8 cellular contexts compared by ENCODE assay signal in the genomic region with DNA sequence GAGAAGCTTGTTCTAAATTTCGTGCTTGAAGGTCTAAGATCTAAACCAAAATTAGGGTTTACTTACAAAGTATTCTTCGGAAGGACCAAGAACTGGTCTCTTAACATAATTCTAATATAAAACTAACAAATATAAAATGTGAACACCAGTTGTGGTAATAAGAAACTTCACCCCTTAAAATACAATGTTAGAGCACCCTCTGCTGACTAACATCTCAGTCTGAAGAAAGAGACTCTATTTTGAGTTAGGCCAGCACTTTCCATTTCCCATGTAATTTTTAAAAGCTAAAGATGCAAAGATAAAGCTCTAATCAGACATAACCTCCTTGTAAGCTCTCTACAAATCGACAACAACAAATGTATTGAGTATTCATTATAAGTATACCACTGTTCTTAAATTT. TPM values are rescaled to one million over a fixed set of nuclear protein-coding genes. Genes with fewer than 3 reads are reported as not detected.
DNase-seq lines count a peak whose midpoint lies in the region; ATAC-seq, FAIRE-seq and TF ChIP-seq lines count a peak whose summit lies in the region.

No MANE protein-coding gene starts in this region.

- 21% methylated on average over 3 of the region's 3 CpGs for whole genome bisulfite sequencing in A549 (ENCODE audit: missing lambda C conversion rate)

- peaks cover 7% of the 10 kb centered on the region for H3K36me3 Mint-ChIP-seq in activated CD4-positive, alpha-beta T cell treated with anti-CD3 and anti-CD28 coated beads, Interleukin-2, amount 10 ng/mL, durations not matched to agents 24 days and 14 days (ENCODE audit: low read depth)

- DNase-seq in A549 (ENCODE audit: low read depth in 1 of 2, low spot score in 1 of 2), result peak; percentile 6 to 50
- no peak for DNase-seq in frontal cortex (ENCODE audit: low spot score in 2 of 2)
- DNase-seq in upper lobe of right lung, result no peak
- DNase-seq in activated CD4-positive, alpha-beta T cell treated with anti-CD3 and anti-CD28 coated beads, Interleukin-2, amount 10 ng/mL, durations not matched to agents 24 days and 14 days, result no peak

- FAIRE-seq in A549 (lab: Jason Lieb, UNC) (no peak), frontal cortex (lab: Jason Lieb, UNC) (peak; percentile 71)

- no peaks in the 10 kb centered on the region for H3K27me3 Mint-ChIP-seq in activated CD4-positive, alpha-beta T cell treated with anti-CD3 and anti-CD28 coated beads, Interleukin-2, amount 10 ng/mL, durations not matched to agents 24 days and 14 days

- TF ChIP-seq POLR2A in A549 (IDR thresholded peaks at IDR 0.05; ENCODE audit: low read length), result no peak

- H3K4me3 Mint-ChIP-seq in activated CD4-positive, alpha-beta T cell treated with anti-CD3 and anti-CD28 coated beads, Interleukin-2, amount 10 ng/mL, durations not matched to agents 24 days and 14 days, result no peak overlapping the region

- H3K27me3 ChIP-seq in upper lobe of right lung, result no peaks in the 10 kb centered on the region

- H3K36me3 ChIP-seq in upper lobe of right lung, result no peaks in the 10 kb centered on the region

- peak overlapping the region; percentile 59 to 60; a peak in 4 of 6 replicates for H3K27ac ChIP-seq in A549
- no peak overlapping the region for H3K27ac ChIP-seq in upper lobe of right lung

- H3K9me3 ChIP-seq in A549 (no peaks in the 10 kb centered on the region), upper lobe of right lung (no peaks in the 10 kb centered on the region)

- H3K27ac Mint-ChIP-seq in activated CD4-positive, alpha-beta T cell treated with anti-CD3 and anti-CD28 coated beads, Interleukin-2, amount 10 ng/mL, durations not matched to agents 24 days and 14 days, result no peak overlapping the region

- peak; percentile 56 for TF ChIP-seq CTCF in A549 (IDR thresholded peaks at IDR 0.05)
- peak; percentile 38; the same call in 1 of the 3 replicates for TF ChIP-seq CTCF in GM12872 (IDR thresholded peaks at IDR 0.05; ENCODE audit: insufficient read depth, low read depth, low read length)
- peak; percentile 45 for TF ChIP-seq CTCF in upper lobe of right lung (IDR thresholded peaks at IDR 0.05)

- peak; percentile 71 to 78 for TF ChIP-seq RAD21 in A549 (conservative IDR thresholded peaks at IDR 0.05 in 1 of 2, IDR thresholded peaks at IDR 0.05 in 1 of 2)

- H3K4me1 ChIP-seq in A549, result peaks cover 30% of the 10 kb centered on the region
- no peaks in the 10 kb centered on the region for H3K4me1 ChIP-seq in upper lobe of right lung

- CTCF ChIA-PET in A549 (lab: Yijun Ruan, JAX), result interaction anchor here (0.6 to 1.9 kb wide), 10 partner anchors 12 to 869 kb away, joined by 3 to 11 read pairs (median 4); a partner anchor contains a TSS

- peaks cover 10% of the 10 kb centered on the region for H3K4me1 Mint-ChIP-seq in activated CD4-positive, alpha-beta T cell treated with anti-CD3 and anti-CD28 coated beads, Interleukin-2, amount 10 ng/mL, durations not matched to agents 24 days and 14 days

- TF ChIP-seq EP300 in A549 (IDR thresholded peaks at IDR 0.05), result no peak

- POLR2A ChIA-PET in A549 (lab: Yijun Ruan, JAX), result no interaction called here

- intact Hi-C loops in upper lobe of right lung (cut with DNase I), result no loop called here
- intact Hi-C loops in activated CD4-positive, alpha-beta T cell treated with anti-CD3 and anti-CD28 coated beads, Interleukin-2, amount 10 ng/mL, durations not matched to agents 24 days and 14 days (cut with micrococcal nuclease), result loop anchor here (1.0 to 10.0 kb wide), 3 partner anchors 306 to 870 kb away; no protein-coding TSS in a partner anchor

- H3K9me3 Mint-ChIP-seq in activated CD4-positive, alpha-beta T cell treated with anti-CD3 and anti-CD28 coated beads, Interleukin-2, amount 10 ng/mL, durations not matched to agents 24 days and 14 days, result no peaks in the 10 kb centered on the region

- no peak overlapping the region for H3K4me3 ChIP-seq in A549
- no peak overlapping the region for H3K4me3 ChIP-seq in upper lobe of right lung

- ATAC-seq in A549 (peak in 1 of 2 experiments; percentile 69; a peak in 3 of 6 replicates), SK-N-SH treated with all-trans-retinoic acid at 6 μM for 48 hours (peak; percentile 90), upper lobe of right lung (peak; percentile 49), HG03457 (IDR thresholded peaks at IDR 0.05; ENCODE audit: unreplicated experiment) (no peak), HG02798 (IDR thresholded peaks at IDR 0.05; ENCODE audit: poor library complexity, unreplicated experiment) (no peak)

- peak overlapping the region; percentile 43; the same call in 2 of the 3 replicates for H3K4me2 ChIP-seq in A549

TF ChIP-seq in A549, 52 proteins besides CTCF, POLR2A, EP300 and RAD21:
- TF ChIP-seq SMC3 (IDR thresholded peaks at IDR 0.05) (peak; percentile 70), RNF2 (IDR thresholded peaks at IDR 0.05; ENCODE audit: borderline replicate concordance, low read depth) (no peak)

TF ChIP-seq in SK-N-SH treated with all-trans-retinoic acid at 6 μM for 48 hours, 23 proteins besides CTCF, POLR2A, EP300 and RAD21:
- no peak for TF ChIP-seq GLIS3 (CRISPR knock-in tag; IDR thresholded peaks at IDR 0.05)
- no peak for TF ChIP-seq SNAI2 (CRISPR knock-in tag; IDR thresholded peaks at IDR 0.05)
- TF ChIP-seq ESRRG (CRISPR knock-in tag; IDR thresholded peaks at IDR 0.05), result no peak
- TF ChIP-seq, protein P1, sequence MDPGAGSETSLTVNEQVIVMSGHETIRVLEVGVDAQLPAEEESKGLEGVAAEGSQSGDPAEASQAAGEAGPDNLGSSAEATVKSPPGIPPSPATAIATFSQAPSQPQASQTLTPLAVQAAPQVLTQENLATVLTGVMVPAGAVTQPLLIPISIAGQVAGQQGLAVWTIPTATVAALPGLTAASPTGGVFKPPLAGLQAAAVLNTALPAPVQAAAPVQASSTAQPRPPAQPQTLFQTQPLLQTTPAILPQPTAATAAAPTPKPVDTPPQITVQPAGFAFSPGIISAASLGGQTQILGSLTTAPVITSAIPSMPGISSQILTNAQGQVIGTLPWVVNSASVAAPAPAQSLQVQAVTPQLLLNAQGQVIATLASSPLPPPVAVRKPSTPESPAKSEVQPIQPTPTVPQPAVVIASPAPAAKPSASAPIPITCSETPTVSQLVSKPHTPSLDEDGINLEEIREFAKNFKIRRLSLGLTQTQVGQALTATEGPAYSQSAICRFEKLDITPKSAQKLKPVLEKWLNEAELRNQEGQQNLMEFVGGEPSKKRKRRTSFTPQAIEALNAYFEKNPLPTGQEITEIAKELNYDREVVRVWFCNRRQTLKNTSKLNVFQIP (CRISPR knock-in tag; IDR thresholded peaks at IDR 0.05; ENCODE audit: borderline replicate concordance, low read depth), result no peak
- TF ChIP-seq ZC3H10 (CRISPR knock-in tag; IDR thresholded peaks at IDR 0.05), result no peak
- TF ChIP-seq, protein P2, sequence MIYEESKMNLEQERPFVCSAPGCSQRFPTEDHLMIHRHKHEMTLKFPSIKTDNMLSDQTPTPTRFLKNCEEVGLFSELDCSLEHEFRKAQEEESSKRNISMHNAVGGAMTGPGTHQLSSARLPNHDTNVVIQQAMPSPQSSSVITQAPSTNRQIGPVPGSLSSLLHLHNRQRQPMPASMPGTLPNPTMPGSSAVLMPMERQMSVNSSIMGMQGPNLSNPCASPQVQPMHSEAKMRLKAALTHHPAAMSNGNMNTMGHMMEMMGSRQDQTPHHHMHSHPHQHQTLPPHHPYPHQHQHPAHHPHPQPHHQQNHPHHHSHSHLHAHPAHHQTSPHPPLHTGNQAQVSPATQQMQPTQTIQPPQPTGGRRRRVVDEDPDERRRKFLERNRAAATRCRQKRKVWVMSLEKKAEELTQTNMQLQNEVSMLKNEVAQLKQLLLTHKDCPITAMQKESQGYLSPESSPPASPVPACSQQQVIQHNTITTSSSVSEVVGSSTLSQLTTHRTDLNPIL (CRISPR knock-in tag; IDR thresholded peaks at IDR 0.05; ENCODE audit: low read depth), result no peak
- no peak for TF ChIP-seq ISL1 (CRISPR knock-in tag; IDR thresholded peaks at IDR 0.05)
- no peak for TF ChIP-seq TOX (CRISPR knock-in tag; IDR thresholded peaks at IDR 0.05; ENCODE audit: borderline replicate concordance)

RNA-seq across cellular contexts. Expression of a gene that starts 24.6 kb away (rescaled TPM):
- polyA plus RNA-seq in A549 (2011; rRNA removed) (47.8 and 53.5 TPM in 2 replicates), A549 (2017; fragmentation: RNase III; extraction: RNeasy Plus Mini Kit Qiagen cat#74134 plus additional on column Dnase treatment) (26.6 to 29.3 TPM (median 29.2 TPM) in 3 replicates)
- 11.5 and 12.1 TPM in 2 replicates for polyA plus RNA-seq in A549 (2012; cell fraction: cytosol; rRNA removed)
- 5.0 and 7.6 TPM in 2 replicates for polyA plus RNA-seq in A549 (2012; cell fraction: nucleus; rRNA removed)
- 10.6 and 11.7 TPM in 2 replicates for polyA minus RNA-seq in A549 (2011; rRNA and poly(A)+ RNA removed)
- total RNA-seq in frontal cortex (87.2 TPM), upper lobe of right lung (34.4 TPM)
- 29.5 and 30.7 TPM in 2 replicates for total RNA-seq in activated CD4-positive, alpha-beta T cell treated with anti-CD3 and anti-CD28 coated beads, Interleukin-2, amount 10 ng/mL, durations not matched to agents 24 days and 14 days

RNA-seq across cellular contexts. Expression of a gene that starts 59.6 kb away (rescaled TPM):
- polyA plus RNA-seq in A549 (2011; rRNA removed), result 0.30 and 0.31 TPM in 2 replicates
- 0.03 and 0.04 TPM in 2 replicates for polyA plus RNA-seq in A549 (2012; cell fraction: cytosol; rRNA removed)
- polyA plus RNA-seq in A549 (2012; cell fraction: nucleus; rRNA removed), result 0.05 and 0.06 TPM in 2 replicates
- 0.37 to 0.59 TPM (median 0.41 TPM) in 3 replicates for polyA plus RNA-seq in A549 (2017; fragmentation: RNase III; extraction: RNeasy Plus Mini Kit Qiagen cat#74134 plus additional on column Dnase treatment)
- polyA minus RNA-seq in A549 (2011; rRNA and poly(A)+ RNA removed), result 0.21 and 0.29 TPM in 2 replicates
- total RNA-seq in frontal cortex, result under 0.01 TPM
- 24.9 TPM for total RNA-seq in upper lobe of right lung
- 9.3 and 10.0 TPM in 2 replicates for total RNA-seq in activated CD4-positive, alpha-beta T cell treated with anti-CD3 and anti-CD28 coated beads, Interleukin-2, amount 10 ng/mL, durations not matched to agents 24 days and 14 days

Comparison
In these comparisons a context has a peak if more than half of its experiments do, and no peak if none do; other contexts are left out.
1. ATAC-seq: peak in SK-N-SH treated with all-trans-retinoic acid at 6 μM for 48 hours (single experiment) and upper lobe of right lung (single experiment); none in HG03457 (single experiment) and HG02798 (single experiment).
2. DNase-seq: peak in A549 (2 of 2); none in frontal cortex (0 of 2), upper lobe of right lung (single experiment) and activated CD4-positive, alpha-beta T cell treated with anti-CD3 and anti-CD28 coated beads, Interleukin-2, amount 10 ng/mL, durations not matched to agents 24 days and 14 days (single experiment).
3. RNA of a gene that starts 59.6 kb away (total RNA-seq): 24.9 TPM in upper lobe of right lung (single experiment) and 9.3 to 10.0 TPM in activated CD4-positive, alpha-beta T cell treated with anti-CD3 and anti-CD28 coated beads, Interleukin-2, amount 10 ng/mL, durations not matched to agents 24 days and 14 days; under 0.01 TPM in frontal cortex (single experiment); every median in the first group is over 10 times any median in the second.
4. Peak in every context shown above with its lines, with median percentiles within 50 percentile points of each other: CTCF ChIP-seq.